In genomic region chrX:120562569-120562926, GRCh38 we compare ENCODE assay signal across 11 cellular contexts. TPM values are rescaled to one million over a fixed set of nuclear protein-coding genes. Genes with fewer than 3 reads are reported as not detected.
DNase-seq lines count a peak whose midpoint lies in the region; ATAC-seq and TF ChIP-seq lines count a peak whose summit lies in the region.
"Had no signal": no experiment of that assay in that cellular context is flagged by ENCODE, and none has a peak within 500 bp of the region (broad histone marks: within the 10 kb centered on the region; RNA-seq: fewer than 3 reads in every experiment).

No MANE protein-coding gene starts in this region.

- no peak overlapping the region for H3K4me3 Mint-ChIP-seq in stimulated activated memory B cell treated with anti-CD40 and anti-IgM and Interleukin-4, amounts not matched to agents 10 μg/mL and 1 μg/mL and 100 μg/mL, for 72 hours
- H3K4me3 Mint-ChIP-seq in MCF 10A (ENCODE audit: unreplicated experiment), result no peak overlapping the region

- H3K9me3 ChIP-seq in SK-N-SH, result no peaks in the 10 kb centered on the region
- H3K9me3 ChIP-seq in SU-DHL-6 (ENCODE audit: insufficient read depth, low read length), result no peaks in the 10 kb centered on the region
- H3K9me3 ChIP-seq in iPS-20b (ENCODE audit: insufficient read depth, low read depth, low read length), result no peaks in the 10 kb centered on the region
- H3K9me3 ChIP-seq in MG63, result no peaks in the 10 kb centered on the region

- no peaks in the 10 kb centered on the region for H3K36me3 Mint-ChIP-seq in stimulated activated memory B cell treated with anti-CD40 and anti-IgM and Interleukin-4, amounts not matched to agents 10 μg/mL and 1 μg/mL and 100 μg/mL, for 72 hours
- H3K36me3 Mint-ChIP-seq in MCF 10A (ENCODE audit: insufficient read depth, unreplicated experiment), result peaks cover 13% of the 10 kb centered on the region

- POLR2A ChIA-PET in SK-N-SH (lab: Yijun Ruan, JAX), result no interaction called here
- POLR2A ChIA-PET in MCF 10A (lab: Yijun Ruan, JAX), result interaction anchor here (0.5 to 6.7 kb wide), 6 partner anchors 8 to 63 kb away, joined by 3 to 148 read pairs (median 4); partner anchors contain the start of gene MCTS1

- TF ChIP-seq CTCF in SK-N-SH (IDR thresholded peaks at IDR 0.05) (no peak), SU-DHL-6 (IDR thresholded peaks at IDR 0.05; ENCODE audit: insufficient read depth, low read length, poor library complexity, severe bottlenecking) (no peak), MCF 10A (IDR thresholded peaks at IDR 0.05; ENCODE audit: unreplicated experiment) (no peak), omental fat pad (IDR thresholded peaks at IDR 0.05) (no peak)

- H3K9me2 ChIP-seq in SK-N-SH (no peaks in the 10 kb centered on the region), SU-DHL-6 (replicated peaks; ENCODE audit: insufficient read depth, low read length) (no peaks in the 10 kb centered on the region)

- H4K20me1 ChIP-seq in SK-N-SH (ENCODE audit: insufficient read depth), result no peaks in the 10 kb centered on the region; the same call in 1 of the 2 replicates
- no peaks in the 10 kb centered on the region for H4K20me1 ChIP-seq in SU-DHL-6 (ENCODE audit: low read depth, low read length)

- DNase-seq in SK-N-SH (no peak), MCF 10A (ENCODE audit: unreplicated experiment) (no peak), omental fat pad (ENCODE audit: low spot score) (no peak), MG63 (no peak)
- DNase-seq: aorta, NCI-H69, posterior cingulate gyrus had no signal

- CTCF ChIA-PET in SK-N-SH (lab: Yijun Ruan, JAX), result no interaction called here
- CTCF ChIA-PET in MCF 10A (lab: Yijun Ruan, JAX), result interaction anchor here (1.2 kb wide), 1 partner anchor 41 kb away, joined by 4 read pairs; the partner anchor contains the start of gene MCTS1

- no peak for TF ChIP-seq RAD21 in SK-N-SH (IDR thresholded peaks at IDR 0.05; ENCODE audit: low read length)

- peak overlapping the region in 1 of 2 experiments; percentile 96; a peak in 2 of 4 replicates for H3K27ac ChIP-seq in SK-N-SH (ENCODE audit: low read depth in 2 of 2, low read length in 1 of 2)
- H3K27ac ChIP-seq in SU-DHL-6 (ENCODE audit: low read depth, low read length), result peak overlapping the region; percentile 63; the same call in 1 of the 2 replicates
- H3K27ac ChIP-seq in iPS-20b (ENCODE audit: low read length), result no peak overlapping the region

- H3K4me3 ChIP-seq in SK-N-SH (ENCODE audit: low read depth in 2 of 2, low read length in 1 of 2) (peak overlapping the region in 1 of 2 experiments; percentile 77; a peak in 1 of 4 replicates), SU-DHL-6 (ENCODE audit: insufficient read depth, low read length, poor library complexity, severe bottlenecking) (no peak overlapping the region), iPS-20b (ENCODE audit: low read length) (peak overlapping the region; percentile 89; the same call in 1 of the 2 replicates), MG63 (no peak overlapping the region)

- H3K4me1 Mint-ChIP-seq in stimulated activated memory B cell treated with anti-CD40 and anti-IgM and Interleukin-4, amounts not matched to agents 10 μg/mL and 1 μg/mL and 100 μg/mL, for 72 hours, result peaks cover 13% of the 10 kb centered on the region
- peaks cover 6% of the 10 kb centered on the region for H3K4me1 Mint-ChIP-seq in MCF 10A (ENCODE audit: insufficient read depth, unreplicated experiment)

- 92% methylated on average over 2 of the region's 2 CpGs for WGBS in SK-N-SH (ENCODE audit: low lambda C conversion rate)

- H3F3A ChIP-seq in SK-N-SH (replicated peaks; ENCODE audit: insufficient read depth) (peaks cover 16% of the 10 kb centered on the region), SU-DHL-6 (ENCODE audit: insufficient read depth) (peaks cover 11% of the 10 kb centered on the region)

- no peak for TF ChIP-seq EP300 in SK-N-SH (IDR thresholded peaks at IDR 0.05; ENCODE audit: borderline replicate concordance in 1 of 2, low read depth in 1 of 2, low read length in 1 of 2)

- H2AFZ ChIP-seq in SK-N-SH (ENCODE audit: low read depth) (no peak overlapping the region), SU-DHL-6 (ENCODE audit: low read depth, low read length, severe bottlenecking) (no peak overlapping the region)

- H3K79me2 ChIP-seq in SK-N-SH (ENCODE audit: insufficient read depth), result peaks cover 30% of the 10 kb centered on the region
- peaks cover 26% of the 10 kb centered on the region for H3K79me2 ChIP-seq in SU-DHL-6 (ENCODE audit: insufficient read depth, low read length)

- H3K4me2 ChIP-seq in SK-N-SH (peak overlapping the region; percentile 72; the same call in 1 of the 2 replicates), SU-DHL-6 (ENCODE audit: low read depth, low read length, poor library complexity, severe bottlenecking) (peak overlapping the region; percentile 71)

- H3K27ac Mint-ChIP-seq in stimulated activated memory B cell treated with anti-CD40 and anti-IgM and Interleukin-4, amounts not matched to agents 10 μg/mL and 1 μg/mL and 100 μg/mL, for 72 hours, result peak overlapping the region; percentile 98
- H3K27ac Mint-ChIP-seq in MCF 10A (ENCODE audit: low read depth, unreplicated experiment), result no peak overlapping the region

- BruUV-seq in MCF 10A (replicated peaks; lab: Mats Ljungman, UMichigan), result no TSS peak

- H3K27me3 Mint-ChIP-seq in stimulated activated memory B cell treated with anti-CD40 and anti-IgM and Interleukin-4, amounts not matched to agents 10 μg/mL and 1 μg/mL and 100 μg/mL, for 72 hours, result no peaks in the 10 kb centered on the region
- H3K27me3 Mint-ChIP-seq in MCF 10A (ENCODE audit: insufficient read depth, unreplicated experiment), result peaks cover 13% of the 10 kb centered on the region

- H3K27me3 ChIP-seq in SK-N-SH (ENCODE audit: insufficient read depth) (no peaks in the 10 kb centered on the region), SU-DHL-6 (ENCODE audit: low read length) (no peaks in the 10 kb centered on the region), iPS-20b (ENCODE audit: insufficient read depth, low read length) (no peaks in the 10 kb centered on the region), MG63 (no peaks in the 10 kb centered on the region)

- H3K4me1 ChIP-seq in SK-N-SH (ENCODE audit: control insufficient read depth in 1 of 2, insufficient read depth in 2 of 2, low read depth in 1 of 2, low read length in 1 of 2) (peaks cover 0 to 4% of the 10 kb centered on the region in 2 experiments; a peak in 2 of 4 replicates), iPS-20b (ENCODE audit: insufficient read depth, low read length) (peaks cover 7% of the 10 kb centered on the region; the same call in 1 of the 2 replicates)

- H3K36me3 ChIP-seq in SK-N-SH (replicated peaks in 1 of 2; ENCODE audit: control insufficient read depth in 1 of 2, insufficient read depth in 2 of 2, low read length in 1 of 2), result peaks cover 2 to 4% of the 10 kb centered on the region in 2 experiments
- H3K36me3 ChIP-seq in SU-DHL-6 (ENCODE audit: low read length), result no peaks in the 10 kb centered on the region
- peaks cover 3% of the 10 kb centered on the region; the same call in 1 of the 2 replicates for H3K36me3 ChIP-seq in iPS-20b (ENCODE audit: insufficient read depth, low read depth, low read length)
- peaks cover under 1% of the 10 kb centered on the region; the same call in 1 of the 2 replicates for H3K36me3 ChIP-seq in MG63

- intact Hi-C loops in MCF 10A (cut with micrococcal nuclease), result no loop called here

- H3K9ac ChIP-seq in SK-N-SH (no peak overlapping the region; the same call in 1 of the 2 replicates), SU-DHL-6 (ENCODE audit: low read length) (no peak overlapping the region), iPS-20b (ENCODE audit: low read depth, low read length) (peak overlapping the region; percentile 86; the same call in 1 of the 2 replicates)

- ATAC-seq in SK-N-SH treated with all-trans-retinoic acid at 6 μM for 48 hours, result no peak
- ATAC-seq in stimulated activated memory B cell treated with anti-CD40 and anti-IgM and Interleukin-4, amounts not matched to agents 10 μg/mL and 1 μg/mL and 100 μg/mL, for 72 hours, result no peak
- ATAC-seq in omental fat pad (ENCODE audit: low FRiP score), result no peak

- no peaks in the 10 kb centered on the region for H3K9me3 Mint-ChIP-seq in stimulated activated memory B cell treated with anti-CD40 and anti-IgM and Interleukin-4, amounts not matched to agents 10 μg/mL and 1 μg/mL and 100 μg/mL, for 72 hours
- H3K9me3 Mint-ChIP-seq in MCF 10A (ENCODE audit: unreplicated experiment), result no peaks in the 10 kb centered on the region

TF ChIP-seq in SK-N-SH treated with all-trans-retinoic acid at 6 μM for 48 hours, 23 proteins besides CTCF, POLR2A, EP300 and RAD21:
- TF ChIP-seq TOX (CRISPR knock-in tag; IDR thresholded peaks at IDR 0.05; ENCODE audit: borderline replicate concordance), result no peak
- TF ChIP-seq SNAI2 (CRISPR knock-in tag; IDR thresholded peaks at IDR 0.05), result no peak
- TF ChIP-seq ZFP30 (CRISPR knock-in tag; IDR thresholded peaks at IDR 0.05), result no peak
- TF ChIP-seq TCF4 (CRISPR knock-in tag; IDR thresholded peaks at IDR 0.05; ENCODE audit: borderline replicate concordance), result no peak
- TF ChIP-seq BACH2 (CRISPR knock-in tag; IDR thresholded peaks at IDR 0.05; ENCODE audit: borderline replicate concordance), result no peak

RNA-seq across cellular contexts. Expression of gene CUL4B, which starts 1.8 kb away (rescaled TPM):
- polyA plus RNA-seq in SK-N-SH (2012; rRNA removed), result 24.1 and 42.6 TPM in 2 replicates
- polyA plus RNA-seq in SK-N-SH (2012; cell fraction: cytosol; rRNA removed), result 36.9 and 42.2 TPM in 2 replicates
- 43.2 and 107 TPM in 2 replicates for polyA plus RNA-seq in SK-N-SH (2012; cell fraction: nucleus; rRNA removed)
- 29.5 and 29.6 TPM in 2 replicates for total RNA-seq in MCF 10A (2022)
- 10 to 100 TPM; 27.3 to 55.5 (median 30.3) TPM for total RNA-seq in omental fat pad
- 19.0 and 22.3 TPM in 2 replicates for total RNA-seq in MG63 (2014; rRNA removed; shearing (Covaris generic); ENCODE audit: low replicate concordance)

RNA-seq across cellular contexts. Expression of gene MCTS1, which starts 41.4 kb away (rescaled TPM):
- polyA plus RNA-seq in SK-N-SH (2012; rRNA removed), result 62.1 and 78.7 TPM in 2 replicates
- polyA plus RNA-seq in SK-N-SH (2012; cell fraction: cytosol; rRNA removed), result 99.2 and 124 TPM in 2 replicates
- polyA plus RNA-seq in SK-N-SH (2012; cell fraction: nucleus; rRNA removed), result 25.2 and 52.2 TPM in 2 replicates
- total RNA-seq in MCF 10A (2022) (64.9 and 73.7 TPM in 2 replicates), omental fat pad (10 to 100 TPM; 17.9 to 26.8 (median 21.3) TPM)
- 130 and 189 TPM in 2 replicates for total RNA-seq in MG63 (2014; rRNA removed; shearing (Covaris generic); ENCODE audit: low replicate concordance)
